1 cellular context compared by ENCODE assay signal in the genomic region with DNA sequence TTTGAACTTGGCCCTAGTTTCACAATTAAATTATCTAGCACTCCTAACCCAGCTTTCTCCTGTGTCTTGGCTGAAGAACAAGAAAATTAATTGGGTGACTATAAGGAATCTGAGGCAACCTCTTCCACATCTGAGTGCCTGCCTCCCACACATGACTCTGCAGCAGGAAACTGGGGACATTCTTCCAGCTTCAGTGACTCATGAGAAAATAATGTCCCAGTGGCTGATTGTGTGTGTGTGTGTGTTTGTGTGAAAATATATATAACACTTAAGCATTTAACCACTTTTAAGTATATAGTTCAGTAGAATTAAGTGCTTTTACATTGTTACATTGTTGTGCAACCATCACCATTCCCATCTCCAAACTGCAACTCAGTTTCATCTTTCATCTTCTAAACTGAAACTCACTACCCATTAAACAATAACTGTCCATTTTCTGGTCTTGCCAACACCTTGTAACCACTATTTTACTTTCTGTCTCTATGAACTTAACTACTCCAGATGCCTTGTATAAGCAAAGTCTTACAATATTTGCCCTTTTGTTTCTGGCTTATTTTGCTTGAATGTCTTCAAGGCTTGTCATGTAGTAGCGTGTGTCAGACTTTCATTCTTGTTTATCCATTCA.
TF ChIP-seq lines count a peak whose summit lies in the region.

No MANE protein-coding gene starts in this region.

TF ChIP-seq in IMR-90, 13 proteins besides CTCF, POLR2A, EP300 and RAD21 (continued from another document):
- TF ChIP-seq, protein P1, sequence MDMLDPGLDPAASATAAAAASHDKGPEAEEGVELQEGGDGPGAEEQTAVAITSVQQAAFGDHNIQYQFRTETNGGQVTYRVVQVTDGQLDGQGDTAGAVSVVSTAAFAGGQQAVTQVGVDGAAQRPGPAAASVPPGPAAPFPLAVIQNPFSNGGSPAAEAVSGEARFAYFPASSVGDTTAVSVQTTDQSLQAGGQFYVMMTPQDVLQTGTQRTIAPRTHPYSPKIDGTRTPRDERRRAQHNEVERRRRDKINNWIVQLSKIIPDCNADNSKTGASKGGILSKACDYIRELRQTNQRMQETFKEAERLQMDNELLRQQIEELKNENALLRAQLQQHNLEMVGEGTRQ (IDR thresholded peaks at IDR 0.05; ENCODE audit: low read depth, low read length): peak; percentile 50; the same call in 1 of the 2 replicates
- TF ChIP-seq CEBPB (IDR thresholded peaks at IDR 0.05; ENCODE audit: low read depth, low read length): peak; percentile 59; the same call in 1 of the 2 replicates
- TF ChIP-seq FOS (IDR thresholded peaks at IDR 0.05; ENCODE audit: low read depth, low read length): peak; percentile 85
- TF ChIP-seq MXI1 (IDR thresholded peaks at IDR 0.05; ENCODE audit: borderline replicate concordance, low read depth, low read length): no peak
- TF ChIP-seq BHLHE40 (IDR thresholded peaks at IDR 0.05; ENCODE audit: low read depth, low read length): peak; percentile 73
